Comparison of ENCODE assay signal across 14 cellular contexts in genomic region chr1:99503276-99503747, GRCh38.
DNase-seq lines count a peak whose midpoint lies in the region; ATAC-seq and TF ChIP-seq lines count a peak whose summit lies in the region.
"Had no signal": no experiment of that assay in that cellular context is flagged by ENCODE, and none has a peak within 500 bp of the region (broad histone marks: within the 10 kb centered on the region; RNA-seq: fewer than 3 reads in every experiment).

No MANE protein-coding gene starts in this region.

- 14 to 21% (median 17%) methylated on average over 4 of the region's 4 CpGs for WGBS in heart left ventricle, 4 donors

- peak; percentile 15 for DNase-seq in H4 (ENCODE audit: low spot score)
- peak; percentile 10 for DNase-seq in brain microvascular endothelial cell
- DNase-seq in heart left ventricle: peak in 2 of 5 donors; percentile 25 to 42
- peak; percentile 88 for DNase-seq in renal cortical epithelial cell (ENCODE audit: low read depth)
- DNase-seq in effector memory CD4-positive, alpha-beta T cell: no peak
- DNase-seq in NOMO-1 treated with DMSO at 0.1 percent for 48 hours (lab: John Stamatoyannopoulos, UW; ENCODE audit: unreplicated experiment): no peak
- no peak for DNase-seq in GM10248 (ENCODE audit: extremely low spot score)
- DNase-seq: activated naive CD8-positive, alpha-beta T cell treated with anti-CD3 and anti-CD28 coated beads for 36 hours; CD4-positive, CD25-positive, alpha-beta regulatory T cell; NCI-H1436 treated with DMSO at 0.1 percent for 48 hours; NCI-H524; retina; SHP77 had no signal

- no peaks in the 10 kb centered on the region for H3K27me3 ChIP-seq in brain microvascular endothelial cell (replicated peaks)
- H3K27me3 ChIP-seq in heart left ventricle: no peaks in the 10 kb centered on the region
- H3K27me3 ChIP-seq in effector memory CD4-positive, alpha-beta T cell (replicated peaks; ENCODE audit: control insufficient read depth, insufficient read depth, low read length, poor library complexity, severe bottlenecking): no peaks in the 10 kb centered on the region

- peaks cover 0 to 7% (median 0%) of the 10 kb centered on the region in 12 donors for H3K4me1 ChIP-seq in heart left ventricle
- H3K4me1 ChIP-seq in effector memory CD4-positive, alpha-beta T cell (ENCODE audit: control insufficient read depth, insufficient read depth, low read length, poor library complexity, severe bottlenecking): no peaks in the 10 kb centered on the region

- no peak overlapping the region for H3K4me3 ChIP-seq in brain microvascular endothelial cell (ENCODE audit: low read depth, low read length)
- H3K4me3 ChIP-seq in heart left ventricle: no peak overlapping the region
- H3K4me3 ChIP-seq in effector memory CD4-positive, alpha-beta T cell (ENCODE audit: insufficient read depth, low read depth, low read length, poor library complexity, severe bottlenecking): no peak overlapping the region

- H3K27ac ChIP-seq in brain microvascular endothelial cell: no peak overlapping the region
- no peak overlapping the region for H3K27ac ChIP-seq in heart left ventricle
- no peak overlapping the region for H3K27ac ChIP-seq in effector memory CD4-positive, alpha-beta T cell (ENCODE audit: insufficient read depth, low read length, poor library complexity, severe bottlenecking)

- intact Hi-C loops in heart left ventricle (cut with DNase I): no loop called here

- TF ChIP-seq POLR2A in heart left ventricle (IDR thresholded peaks at IDR 0.05): no peak

- in situ Hi-C loops in brain microvascular endothelial cell (cut with HindIII; ENCODE audit: low pct_ligation_motif_present, low sequenced_read_pairs): no loop called here

- CTCF ChIA-PET in GM10248 (lab: Yijun Ruan, JAX): interaction anchor here (1.1 kb wide), 1 partner anchor 110 kb away, joined by 3 read pairs; no protein-coding TSS in a partner anchor

- no peak for TF ChIP-seq CTCF in brain microvascular endothelial cell (IDR thresholded peaks at IDR 0.05; ENCODE audit: low read depth, low read length, missing control alignments)
- no peak for TF ChIP-seq CTCF in heart left ventricle (IDR thresholded peaks at IDR 0.05)
- no peak for TF ChIP-seq CTCF in GM10248 (IDR thresholded peaks at IDR 0.05; ENCODE audit: control extremely low read depth, extremely low read depth, low read depth, missing control alignments)

- no peaks in the 10 kb centered on the region for H3K9me3 ChIP-seq in heart left ventricle
- H3K9me3 ChIP-seq in effector memory CD4-positive, alpha-beta T cell (ENCODE audit: control insufficient read depth, low read length): no peaks in the 10 kb centered on the region

- no peaks in the 10 kb centered on the region for H3K36me3 ChIP-seq in brain microvascular endothelial cell (replicated peaks)
- no peaks in the 10 kb centered on the region for H3K36me3 ChIP-seq in heart left ventricle
- no peaks in the 10 kb centered on the region for H3K36me3 ChIP-seq in effector memory CD4-positive, alpha-beta T cell (ENCODE audit: control insufficient read depth, insufficient read depth, low read length)

- ATAC-seq in heart left ventricle (peak in 3 of 4 donors; percentile 49 to 69 (median 68)), HG02884 (IDR thresholded peaks at IDR 0.05; ENCODE audit: unreplicated experiment) (no peak)

- POLR2A ChIA-PET in GM10248 (lab: Yijun Ruan, JAX): no interaction called here

Comparison
In these comparisons a context has a peak if more than half of its experiments do, and no peak if none do; other contexts are left out.
1. DNase-seq: peak in H4 (single experiment), brain microvascular endothelial cell (single experiment) and renal cortical epithelial cell (single experiment); none in effector memory CD4-positive, alpha-beta T cell (0 of 3), NOMO-1 treated with DMSO at 0.1 percent for 48 hours (single experiment) and GM10248 (single experiment).